ENCODE assay signal across 1 cellular context in the genomic region with DNA sequence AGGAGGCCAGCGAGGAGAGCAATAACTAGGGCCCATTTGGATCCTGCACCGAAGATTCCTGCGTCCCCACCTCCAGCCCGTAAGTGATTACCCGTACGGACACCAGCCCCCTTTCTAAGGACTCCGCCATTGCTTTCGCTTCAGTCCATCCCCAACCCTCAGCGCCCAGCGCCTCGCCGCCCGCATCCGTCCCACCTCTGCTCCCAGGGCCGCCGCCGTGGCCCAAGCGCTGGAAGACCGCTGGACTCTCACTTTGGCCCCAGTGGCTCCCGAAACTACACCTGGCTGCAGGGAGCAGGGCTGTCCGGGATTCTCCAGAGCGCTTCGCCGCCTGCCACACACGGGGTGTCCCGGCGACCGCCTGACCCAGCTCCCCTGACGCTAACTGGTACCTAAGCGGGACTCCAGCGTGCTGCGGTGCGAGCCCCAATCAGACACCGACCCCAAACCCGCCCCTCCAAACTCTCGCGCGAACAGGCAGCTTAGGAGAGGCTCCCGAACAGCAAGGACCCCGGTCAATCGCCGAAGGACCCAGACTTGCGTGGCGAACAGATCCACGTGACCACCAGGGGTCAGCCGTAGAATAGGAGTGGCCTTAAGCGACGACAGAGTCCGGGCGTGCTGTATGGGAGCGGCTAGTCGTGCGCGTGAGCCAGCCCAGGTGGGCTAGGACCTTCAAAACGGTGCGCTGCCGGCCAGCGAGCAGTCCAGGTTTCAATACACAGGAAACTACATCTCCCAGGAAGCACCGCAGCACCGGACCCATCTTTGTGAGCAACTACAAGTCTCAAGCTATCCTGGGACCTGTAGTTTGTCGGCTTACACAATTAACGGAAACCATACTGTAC.
TF ChIP-seq lines count a peak whose summit lies in the region.

A gene (minus strand): TSS at position 363 of the 848 bp plus-strand sequence. CDS start 771 bp downstream, outside the sequence.

TF ChIP-seq in HCT116, 20 proteins besides CTCF, POLR2A, EP300 and RAD21 (continued from another document):
- TF ChIP-seq JUND (IDR thresholded peaks at IDR 0.05) (no peak), SIN3A (IDR thresholded peaks at IDR 0.05; ENCODE audit: low read depth) (peak; percentile 54; the same call in 1 of the 2 replicates), YY1 (IDR thresholded peaks at IDR 0.05; ENCODE audit: extremely low read depth, insufficient replicate concordance, low read depth, low read length) (peak; percentile 67), EZH2 (IDR thresholded peaks at IDR 0.05) (no peak), ELF1 (IDR thresholded peaks at IDR 0.05; ENCODE audit: borderline replicate concordance, low read depth) (no peak), POLR2AphosphoS5 (IDR thresholded peaks at IDR 0.05; ENCODE audit: low read depth, low read length) (peak; percentile 87), SP1 (IDR thresholded peaks at IDR 0.05; ENCODE audit: low read depth) (peak; percentile 33; the same call in 1 of the 2 replicates)
- TF ChIP-seq, protein P1, sequence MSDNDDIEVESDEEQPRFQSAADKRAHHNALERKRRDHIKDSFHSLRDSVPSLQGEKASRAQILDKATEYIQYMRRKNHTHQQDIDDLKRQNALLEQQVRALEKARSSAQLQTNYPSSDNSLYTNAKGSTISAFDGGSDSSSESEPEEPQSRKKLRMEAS (IDR thresholded peaks at IDR 0.05): peak; percentile 89
- TF ChIP-seq, protein P2, sequence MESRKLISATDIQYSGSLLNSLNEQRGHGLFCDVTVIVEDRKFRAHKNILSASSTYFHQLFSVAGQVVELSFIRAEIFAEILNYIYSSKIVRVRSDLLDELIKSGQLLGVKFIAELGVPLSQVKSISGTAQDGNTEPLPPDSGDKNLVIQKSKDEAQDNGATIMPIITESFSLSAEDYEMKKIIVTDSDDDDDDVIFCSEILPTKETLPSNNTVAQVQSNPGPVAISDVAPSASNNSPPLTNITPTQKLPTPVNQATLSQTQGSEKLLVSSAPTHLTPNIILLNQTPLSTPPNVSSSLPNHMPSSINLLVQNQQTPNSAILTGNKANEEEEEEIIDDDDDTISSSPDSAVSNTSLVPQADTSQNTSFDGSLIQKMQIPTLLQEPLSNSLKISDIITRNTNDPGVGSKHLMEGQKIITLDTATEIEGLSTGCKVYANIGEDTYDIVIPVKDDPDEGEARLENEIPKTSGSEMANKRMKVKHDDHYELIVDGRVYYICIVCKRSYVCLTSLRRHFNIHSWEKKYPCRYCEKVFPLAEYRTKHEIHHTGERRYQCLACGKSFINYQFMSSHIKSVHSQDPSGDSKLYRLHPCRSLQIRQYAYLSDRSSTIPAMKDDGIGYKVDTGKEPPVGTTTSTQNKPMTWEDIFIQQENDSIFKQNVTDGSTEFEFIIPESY (IDR thresholded peaks at IDR 0.05; ENCODE audit: extremely low read depth, insufficient replicate concordance, low read length): peak; percentile 94
- TF ChIP-seq, protein P3, sequence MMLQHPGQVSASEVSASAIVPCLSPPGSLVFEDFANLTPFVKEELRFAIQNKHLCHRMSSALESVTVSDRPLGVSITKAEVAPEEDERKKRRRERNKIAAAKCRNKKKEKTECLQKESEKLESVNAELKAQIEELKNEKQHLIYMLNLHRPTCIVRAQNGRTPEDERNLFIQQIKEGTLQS (IDR thresholded peaks at IDR 0.05): no peak
